ENCODE assay signal across 1 cellular context in genomic region chr14:23563473-23564180, GRCh38.
A peak's percentile ranks its signal among the peaks of the same experiment; 100 is the strongest.
TF ChIP-seq lines count a peak whose summit lies in the region.

No MANE protein-coding gene starts in this region.

TF ChIP-seq in liver, 16 proteins besides CTCF, POLR2A, EP300 and RAD21 (continued from another document):
- TF ChIP-seq ATF3 (IDR thresholded peaks at IDR 0.05) = peak; percentile 91
- no peak for TF ChIP-seq MAX (IDR thresholded peaks at IDR 0.05)
- TF ChIP-seq SP1 (IDR thresholded peaks at IDR 0.05) = peak; percentile 51
- TF ChIP-seq HNF4A (conservative IDR thresholded peaks at IDR 0.05) = peak; percentile 44 to 75
